Comparison of ENCODE assay signal across 1 cellular context in genomic region chr4:789571-790465, GRCh38.
TF ChIP-seq lines count a peak whose summit lies in the region.

No MANE protein-coding gene starts in this region.

TF ChIP-seq in HepG2, 621 proteins besides CTCF, POLR2A, EP300 and RAD21 (continued from another document):
- TF ChIP-seq MLXIP (CRISPR knock-in tag; IDR thresholded peaks at IDR 0.05; ENCODE audit: borderline replicate concordance) (no peak), BRCA1 (CRISPR knock-in tag; IDR thresholded peaks at IDR 0.05) (no peak), AGO2 (optimal IDR thresholded peaks at IDR 0.05; ENCODE audit: low read depth, low read length) (peak; percentile 14), ARID4A (CRISPR knock-in tag; IDR thresholded peaks at IDR 0.05; ENCODE audit: borderline replicate concordance) (no peak), AGO1 (IDR thresholded peaks at IDR 0.05; ENCODE audit: low read depth, low read length, poor library complexity, severe bottlenecking) (peak; percentile 49), ZNF292 (CRISPR knock-in tag; IDR thresholded peaks at IDR 0.05; ENCODE audit: borderline replicate concordance, low read depth) (no peak), ZEB1 (IDR thresholded peaks at IDR 0.05; ENCODE audit: insufficient replicate concordance, low read depth) (no peak), ZFP82 (CRISPR knock-in tag; IDR thresholded peaks at IDR 0.05; ENCODE audit: borderline replicate concordance) (no peak), HDAC2 (CRISPR knock-in tag; IDR thresholded peaks at IDR 0.05) (no peak)
